In the genomic region with DNA sequence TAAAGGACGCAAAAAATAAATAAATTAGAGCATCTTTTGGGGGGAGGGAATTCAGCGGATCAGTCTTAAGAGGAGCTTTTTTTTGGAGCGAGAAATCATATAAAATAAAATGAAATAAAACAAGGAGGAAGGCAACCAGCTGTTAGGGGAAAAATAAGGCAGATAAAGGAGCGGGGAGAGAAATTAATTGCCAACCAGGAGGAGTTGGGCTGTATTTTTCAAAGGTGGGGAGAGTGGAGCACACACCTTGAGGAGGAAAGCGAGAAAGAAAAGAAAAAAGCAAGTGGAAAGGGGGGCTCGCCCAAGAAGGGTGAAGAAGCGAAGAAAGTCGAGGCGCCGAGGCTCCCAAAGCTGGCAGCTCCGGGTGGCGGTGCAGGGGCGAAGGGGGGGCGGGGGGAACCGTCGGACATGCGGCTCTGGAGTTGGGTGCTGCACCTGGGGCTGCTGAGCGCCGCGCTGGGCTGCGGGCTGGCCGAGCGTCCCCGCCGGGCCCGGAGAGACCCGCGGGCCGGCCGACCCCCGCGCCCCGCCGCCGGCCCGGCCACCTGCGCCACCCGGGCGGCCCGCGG, we compare ENCODE assay signal across 1 cellular context.
TF ChIP-seq lines count a peak whose summit lies in the region.

A gene with protein sequence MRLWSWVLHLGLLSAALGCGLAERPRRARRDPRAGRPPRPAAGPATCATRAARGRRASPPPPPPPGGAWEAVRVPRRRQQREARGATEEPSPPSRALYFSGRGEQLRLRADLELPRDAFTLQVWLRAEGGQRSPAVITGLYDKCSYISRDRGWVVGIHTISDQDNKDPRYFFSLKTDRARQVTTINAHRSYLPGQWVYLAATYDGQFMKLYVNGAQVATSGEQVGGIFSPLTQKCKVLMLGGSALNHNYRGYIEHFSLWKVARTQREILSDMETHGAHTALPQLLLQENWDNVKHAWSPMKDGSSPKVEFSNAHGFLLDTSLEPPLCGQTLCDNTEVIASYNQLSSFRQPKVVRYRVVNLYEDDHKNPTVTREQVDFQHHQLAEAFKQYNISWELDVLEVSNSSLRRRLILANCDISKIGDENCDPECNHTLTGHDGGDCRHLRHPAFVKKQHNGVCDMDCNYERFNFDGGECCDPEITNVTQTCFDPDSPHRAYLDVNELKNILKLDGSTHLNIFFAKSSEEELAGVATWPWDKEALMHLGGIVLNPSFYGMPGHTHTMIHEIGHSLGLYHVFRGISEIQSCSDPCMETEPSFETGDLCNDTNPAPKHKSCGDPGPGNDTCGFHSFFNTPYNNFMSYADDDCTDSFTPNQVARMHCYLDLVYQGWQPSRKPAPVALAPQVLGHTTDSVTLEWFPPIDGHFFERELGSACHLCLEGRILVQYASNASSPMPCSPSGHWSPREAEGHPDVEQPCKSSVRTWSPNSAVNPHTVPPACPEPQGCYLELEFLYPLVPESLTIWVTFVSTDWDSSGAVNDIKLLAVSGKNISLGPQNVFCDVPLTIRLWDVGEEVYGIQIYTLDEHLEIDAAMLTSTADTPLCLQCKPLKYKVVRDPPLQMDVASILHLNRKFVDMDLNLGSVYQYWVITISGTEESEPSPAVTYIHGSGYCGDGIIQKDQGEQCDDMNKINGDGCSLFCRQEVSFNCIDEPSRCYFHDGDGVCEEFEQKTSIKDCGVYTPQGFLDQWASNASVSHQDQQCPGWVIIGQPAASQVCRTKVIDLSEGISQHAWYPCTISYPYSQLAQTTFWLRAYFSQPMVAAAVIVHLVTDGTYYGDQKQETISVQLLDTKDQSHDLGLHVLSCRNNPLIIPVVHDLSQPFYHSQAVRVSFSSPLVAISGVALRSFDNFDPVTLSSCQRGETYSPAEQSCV (N-terminal part only) (plus strand): TSS at position 27 of the 569 bp plus-strand sequence. CDS start 382 bp downstream, at position 409.

TF ChIP-seq in endothelial cell of umbilical vein, 7 proteins besides CTCF, POLR2A, EP300 and RAD21:
- no peak for TF ChIP-seq POLR2AphosphoS5 (IDR thresholded peaks at IDR 0.05; ENCODE audit: insufficient read depth, low read depth, low read length)
- TF ChIP-seq EZH2 (IDR thresholded peaks at IDR 0.05; ENCODE audit: borderline replicate concordance, low read depth, low read length, severe bottlenecking): peak; percentile 39
